8 cellular contexts compared by ENCODE assay signal in genomic region chr20:32820698-32821378, GRCh38. TPM values are rescaled to one million over a fixed set of nuclear protein-coding genes. Genes with fewer than 3 reads are reported as not detected.
DNase-seq lines count a peak whose midpoint lies in the region; ATAC-seq, FAIRE-seq and TF ChIP-seq lines count a peak whose summit lies in the region.

No MANE protein-coding gene starts in this region.

- H3K36me3 ChIP-seq in K562 (ENCODE audit: control insufficient read depth, insufficient read depth, low read length) = peaks cover 32% of the 10 kb centered on the region
- H3K36me3 ChIP-seq in lung (ENCODE audit: control insufficient read depth in 2 of 2, insufficient read depth in 2 of 2, low read length in 2 of 2) = no peaks in the 10 kb centered on the region
- H3K36me3 ChIP-seq in urinary bladder (ENCODE audit: insufficient read depth) = no peaks in the 10 kb centered on the region

- ATAC-seq in A549 (peak in 1 of 2 experiments; percentile 36; a peak in 1 of 6 replicates), K562 (peak; percentile 3; the same call in 2 of the 3 replicates), lung (ENCODE audit: insufficient read depth, low FRiP score) (no peak)

- POLR2A ChIA-PET in A549 (lab: Yijun Ruan, JAX) (interaction anchor here (0.6 to 1.7 kb wide), 2 partner anchors 9 to 147 kb away, joined by 3 to 17 read pairs; no protein-coding TSS in a partner anchor), K562 (lab: Yijun Ruan, JAX) (interaction anchor here (0.7 to 4.0 kb wide), 18 partner anchors 7 to 451 kb away, joined by 3 to 38 read pairs (median 5); partner anchors contain the start of gene EFCAB8)

- no peak for DNase-seq in A549 (ENCODE audit: low read depth in 1 of 2, low spot score in 1 of 2)
- DNase-seq in HL-60 (ENCODE audit: low read depth in 1 of 2, low spot score in 1 of 2) = no peak
- peak in 1 of 4 experiments; percentile 25 for DNase-seq in K562 (ENCODE audit: extremely low read depth in 1 of 4, low spot score in 3 of 4)
- DNase-seq in lung (ENCODE audit: low spot score) = no peak
- DNase-seq in NOMO-1 treated with dmso at 0.1 percent for 144 hours (lab: John Stamatoyannopoulos, UW; ENCODE audit: unreplicated experiment) = no peak
- DNase-seq in NCI-H69 (lab: John Stamatoyannopoulos, UW) = no peak
- no peak for DNase-seq in NCI-H2081 treated with DMSO at 0.1 percent for 48 hours (lab: John Stamatoyannopoulos, UW)

- H3K4me2 ChIP-seq in A549 (peak overlapping the region; percentile 87), K562 (ENCODE audit: insufficient read depth, low read length) (peak overlapping the region; percentile 96)

- TF ChIP-seq RAD21 in A549 (conservative IDR thresholded peaks at IDR 0.05 in 1 of 2, IDR thresholded peaks at IDR 0.05 in 1 of 2) (no peak), K562 (CRISPR knock-in tag; conservative IDR thresholded peaks at IDR 0.05 in 1 of 2, IDR thresholded peaks at IDR 0.05 in 1 of 2) (no peak)

- H3K79me2 ChIP-seq in K562 (ENCODE audit: control insufficient read depth, insufficient read depth, low read length) = peaks cover 58% of the 10 kb centered on the region

- peak overlapping the region; percentile 59 for H3K4me3 ChIP-seq in A549
- peak overlapping the region; percentile 91 for H3K4me3 ChIP-seq in HL-60 (replicated peaks; ENCODE audit: insufficient read depth, low read length)
- H3K4me3 ChIP-seq in K562 = peak overlapping the region; percentile 91
- peak overlapping the region; percentile 94 for H3K4me3 ChIP-seq in lung
- peak overlapping the region; percentile 90 for H3K4me3 ChIP-seq in urinary bladder (ENCODE audit: low read depth, low read length)

- H2AFZ ChIP-seq in K562 (ENCODE audit: low read depth, low read length) = no peak overlapping the region

- in situ Hi-C loops in K562 (cut with MboI) = no loop called here

- TF ChIP-seq EP300 in A549 (IDR thresholded peaks at IDR 0.05) = no peak
- no peak for TF ChIP-seq EP300 in K562 (IDR thresholded peaks at IDR 0.05; ENCODE audit: low read length)

- H3K9me1 ChIP-seq in K562 (ENCODE audit: control insufficient read depth, insufficient read depth, low read length) = peaks cover 4% of the 10 kb centered on the region

- TF ChIP-seq CTCF in A549 (IDR thresholded peaks at IDR 0.05) (no peak; the same call in 2 of the 3 replicates), HL-60 (IDR thresholded peaks at IDR 0.05; ENCODE audit: insufficient read depth, low read length) (no peak), K562 (IDR thresholded peaks at IDR 0.05 in 2 of 3, conservative IDR thresholded peaks at IDR 0.05 in 1 of 3; ENCODE audit: insufficient read depth in 2 of 3, low read depth in 1 of 3, low read length in 3 of 3) (no peak), lung (IDR thresholded peaks at IDR 0.05; ENCODE audit: control extremely low read depth, extremely low read depth) (no peak)

- FAIRE-seq in A549 (lab: Jason Lieb, UNC) (no peak), K562 (lab: Jason Lieb, UNC) (no peak)

- H3K9me3 ChIP-seq in A549 = no peaks in the 10 kb centered on the region
- no peaks in the 10 kb centered on the region for H3K9me3 ChIP-seq in K562 (replicated peaks; ENCODE audit: control insufficient read depth, insufficient read depth, low read depth, low read length)
- no peaks in the 10 kb centered on the region for H3K9me3 ChIP-seq in lung (ENCODE audit: control insufficient read depth in 2 of 2, insufficient read depth in 1 of 2, low read length in 1 of 2)

- TF ChIP-seq POLR2A in A549 (IDR thresholded peaks at IDR 0.05; ENCODE audit: low read length) = no peak
- TF ChIP-seq POLR2A in K562 (conservative IDR thresholded peaks at IDR 0.05) = no peak

- intact Hi-C loops in K562 (cut with micrococcal nuclease) = no loop called here

- H3K27me3 ChIP-seq in HL-60 (ENCODE audit: insufficient read depth, poor library complexity, severe bottlenecking) (no peaks in the 10 kb centered on the region), K562 (ENCODE audit: control insufficient read depth in 2 of 2, insufficient read depth in 2 of 2, low read length in 2 of 2) (no peaks in the 10 kb centered on the region), lung (ENCODE audit: control insufficient read depth, insufficient read depth) (no peaks in the 10 kb centered on the region)

- CTCF ChIA-PET in A549 (lab: Yijun Ruan, JAX) = interaction anchor here (0.6 to 1.4 kb wide), 3 partner anchors 15 to 235 kb away, joined by 3 to 5 read pairs (median 3); no protein-coding TSS in a partner anchor
- CTCF ChIA-PET in K562 (lab: Yijun Ruan, JAX; ENCODE audit: low intra/inter-chr PET ratio) = no interaction called here

- BruUV-seq in K562 (replicated peaks; lab: Mats Ljungman, UMichigan) = no TSS peak

- WGBS in A549 (ENCODE audit: missing lambda C conversion rate) = 81% methylated on average over 25 of the region's 25 CpGs
- 19% methylated on average over 25 of the region's 25 CpGs for WGBS in K562 (ENCODE audit: insufficient coverage, low coverage, missing lambda C conversion rate)
- 77 to 85% methylated on average over 25 of the region's 25 CpGs for WGBS in lung, 2 donors
- 75% methylated on average over 25 of the region's 25 CpGs for WGBS in urinary bladder

- H3K27ac ChIP-seq in A549 (peak overlapping the region; percentile 90 to 96), HL-60 (replicated peaks) (peak overlapping the region; percentile 86), K562 (ENCODE audit: extremely low read depth, low read depth, low read length) (peak overlapping the region; percentile 95), lung (ENCODE audit: low read depth in 1 of 2, low read length in 1 of 2) (peak overlapping the region; percentile 93 to 96), urinary bladder (ENCODE audit: low read depth) (peak overlapping the region; percentile 97)

- H3K9ac ChIP-seq in K562 (ENCODE audit: insufficient read depth in 1 of 2, low read depth in 2 of 2, low read length in 2 of 2) = peak overlapping the region; percentile 91 to 99

- peaks cover 35% of the 10 kb centered on the region for H3K4me1 ChIP-seq in A549
- H3K4me1 ChIP-seq in K562 (replicated peaks in 1 of 2; ENCODE audit: control insufficient read depth in 2 of 2, insufficient read depth in 2 of 2, low read length in 2 of 2) = peaks cover 26 to 29% of the 10 kb centered on the region in 2 experiments
- peaks cover 11 to 15% of the 10 kb centered on the region in 2 donors for H3K4me1 ChIP-seq in lung (ENCODE audit: control insufficient read depth in 2 of 2, insufficient read depth in 2 of 2, low read length in 2 of 2)
- H3K4me1 ChIP-seq in urinary bladder (ENCODE audit: insufficient read depth) = no peaks in the 10 kb centered on the region

- H4K20me1 ChIP-seq in K562 (replicated peaks; ENCODE audit: control insufficient read depth, insufficient read depth, low read length) = peaks cover 39% of the 10 kb centered on the region

RNA-seq across cellular contexts. Expression of gene MAPRE1, which starts 1.1 kb away (rescaled TPM):
- polyA plus RNA-seq in A549 (2011; rRNA removed) (126 and 149 TPM in 2 replicates), A549 (2017; fragmentation: RNase III; extraction: RNeasy Plus Mini Kit Qiagen cat#74134 plus additional on column Dnase treatment) (140 to 151 TPM (median 143 TPM) in 3 replicates), K562 (2011; rRNA removed) (90.6 and 132 TPM in 2 replicates), K562 (2014; fragmentation: Illumina TruSeq; extraction: Trizol) (141 and 159 TPM in 2 replicates), K562 (2014; fragmentation: Nextera tagmentation; extraction: Ambion mirVana) (100 to 1,000 TPM; 159 to 203 TPM), K562 (2014; rRNA removed) (137 and 141 TPM in 2 replicates), lung (10 to 100 TPM; 26.7 to 77.3 TPM), urinary bladder (84.7 TPM)
- polyA plus RNA-seq in A549 (2012; cell fraction: cytosol; rRNA removed) = 68.8 and 69.3 TPM in 2 replicates
- 29.0 and 53.1 TPM in 2 replicates for polyA plus RNA-seq in A549 (2012; cell fraction: nucleus; rRNA removed)
- polyA minus RNA-seq in A549 (2011; rRNA and poly(A)+ RNA removed) = 63.7 and 67.8 TPM in 2 replicates
- total RNA-seq in K562 (2011; cell fraction: chromatin; rRNA removed; ENCODE audit: low replicate concordance) = 21.7 and 45.2 TPM in 2 replicates
- 18.0 and 18.8 TPM in 2 replicates for total RNA-seq in K562 (2011; cell fraction: nucleolus; rRNA removed)
- 37.0 and 46.5 TPM in 2 replicates for total RNA-seq in K562 (2011; cell fraction: nucleoplasm; rRNA removed)
- total RNA-seq in K562 (2014; rRNA removed) (94.4 and 103 TPM in 2 replicates), K562 (2014; rRNA removed; fragmentation: Illumina TruSeq; extraction: Trizol) (112 and 120 TPM in 2 replicates), K562 (2015; rRNA removed; fragmentation: Illumina TruSeq; extraction: Trizol) (93.4 and 95.0 TPM in 2 replicates), K562 (2021) (136 and 145 TPM in 2 replicates), lung (10 to 100 TPM; 78.5 to 90.6 TPM), urinary bladder (86.5 TPM)
- 41.3 and 89.8 TPM in 2 replicates for polyA plus RNA-seq in K562 (2011; cell fraction: cytosol; rRNA removed)
- 17.6 and 28.5 TPM in 2 replicates for polyA plus RNA-seq in K562 (2011; cell fraction: nucleus; rRNA removed)
- polyA plus RNA-seq in K562 (2012) = 123 and 150 TPM in 2 replicates
- polyA minus RNA-seq in K562 (2011; rRNA and poly(A)+ RNA removed) = 123 and 131 TPM in 2 replicates
- 52.6 and 59.4 TPM in 2 replicates for polyA minus RNA-seq in K562 (2011; cell fraction: cytosol; rRNA and poly(A)+ RNA removed)
- 12.0 and 22.7 TPM in 2 replicates for polyA minus RNA-seq in K562 (2011; cell fraction: nucleus; rRNA and poly(A)+ RNA removed)

RNA-seq across cellular contexts. Expression of gene EFCAB8, which starts 37.9 kb away (rescaled TPM):
- not detected in 2 replicates for polyA plus RNA-seq in A549 (2011; rRNA removed)
- polyA plus RNA-seq in A549 (2012; cell fraction: cytosol; rRNA removed) = not detected in 2 replicates
- polyA plus RNA-seq in A549 (2012; cell fraction: nucleus; rRNA removed) = 0.01 and 0.02 TPM in 2 replicates
- polyA plus RNA-seq in A549 (2017; fragmentation: RNase III; extraction: RNeasy Plus Mini Kit Qiagen cat#74134 plus additional on column Dnase treatment) = not detected in 3 replicates
- polyA minus RNA-seq in A549 (2011; rRNA and poly(A)+ RNA removed) = not detected in 2 replicates
- 0.67 and 2.2 TPM in 2 replicates for total RNA-seq in K562 (2011; cell fraction: chromatin; rRNA removed; ENCODE audit: low replicate concordance)
- 0.13 and 1.5 TPM in 2 replicates for total RNA-seq in K562 (2011; cell fraction: nucleolus; rRNA removed)
- total RNA-seq in K562 (2011; cell fraction: nucleoplasm; rRNA removed) = 1.8 and 1.9 TPM in 2 replicates
- not detected in 2 replicates for total RNA-seq in K562 (2014; rRNA removed)
- 0.11 TPM in 1 of 2 replicates, not detected in the other for total RNA-seq in K562 (2014; rRNA removed; fragmentation: Illumina TruSeq; extraction: Trizol)
- 0.19 TPM in 1 of 2 replicates, not detected in the other for total RNA-seq in K562 (2015; rRNA removed; fragmentation: Illumina TruSeq; extraction: Trizol)
- total RNA-seq in K562 (2021) = not detected in 2 replicates
- 0.16 and 0.18 TPM in 2 replicates for polyA plus RNA-seq in K562 (2011; rRNA removed)
- polyA plus RNA-seq in K562 (2011; cell fraction: cytosol; rRNA removed) = 0.01 and 0.09 TPM in 2 replicates
- 0.74 and 0.76 TPM in 2 replicates for polyA plus RNA-seq in K562 (2011; cell fraction: nucleus; rRNA removed)
- 0.08 and 0.22 TPM in 2 replicates for polyA plus RNA-seq in K562 (2012)
- 0.03 TPM in 1 of 2 replicates, not detected in the other for polyA plus RNA-seq in K562 (2014; fragmentation: Illumina TruSeq; extraction: Trizol)
- polyA plus RNA-seq in K562 (2014; fragmentation: Nextera tagmentation; extraction: Ambion mirVana) = not detected
- 0.03 TPM in 1 of 2 replicates, not detected in the other for polyA plus RNA-seq in K562 (2014; rRNA removed)
- 0.98 TPM in 1 of 2 replicates, not detected in the other for polyA minus RNA-seq in K562 (2011; rRNA and poly(A)+ RNA removed)
- not detected in 2 replicates for polyA minus RNA-seq in K562 (2011; cell fraction: cytosol; rRNA and poly(A)+ RNA removed)
- polyA minus RNA-seq in K562 (2011; cell fraction: nucleus; rRNA and poly(A)+ RNA removed) = 0.22 TPM in 1 of 2 replicates, not detected in the other
- under 1 TPM; 0.57 to 0.83 TPM for total RNA-seq in lung
- under 1 TPM; 0.08 to 0.35 TPM for polyA plus RNA-seq in lung
- total RNA-seq in urinary bladder = 0.95 TPM
- polyA plus RNA-seq in urinary bladder = 0.11 TPM

RNA-seq across cellular contexts. Expression of gene DNMT3B, which starts 58.7 kb away (rescaled TPM):
- 5.2 and 6.2 TPM in 2 replicates for polyA plus RNA-seq in A549 (2011; rRNA removed)
- polyA plus RNA-seq in A549 (2012; cell fraction: cytosol; rRNA removed) = 9.4 and 12.2 TPM in 2 replicates
- polyA plus RNA-seq in A549 (2012; cell fraction: nucleus; rRNA removed) = 29.6 and 31.6 TPM in 2 replicates
- 9.5 to 11.3 TPM (median 10.1 TPM) in 3 replicates for polyA plus RNA-seq in A549 (2017; fragmentation: RNase III; extraction: RNeasy Plus Mini Kit Qiagen cat#74134 plus additional on column Dnase treatment)
- 5.5 and 6.0 TPM in 2 replicates for polyA minus RNA-seq in A549 (2011; rRNA and poly(A)+ RNA removed)
- 81.8 and 85.1 TPM in 2 replicates for total RNA-seq in K562 (2011; cell fraction: chromatin; rRNA removed; ENCODE audit: low replicate concordance)
- 51.8 and 54.4 TPM in 2 replicates for total RNA-seq in K562 (2011; cell fraction: nucleolus; rRNA removed)
- total RNA-seq in K562 (2011; cell fraction: nucleoplasm; rRNA removed) = 68.3 and 91.9 TPM in 2 replicates
- 49.1 and 53.9 TPM in 2 replicates for total RNA-seq in K562 (2014; rRNA removed)
- 37.2 and 37.5 TPM in 2 replicates for total RNA-seq in K562 (2014; rRNA removed; fragmentation: Illumina TruSeq; extraction: Trizol)
- total RNA-seq in K562 (2015; rRNA removed; fragmentation: Illumina TruSeq; extraction: Trizol) = 34.4 and 35.3 TPM in 2 replicates
- total RNA-seq in K562 (2021) = 69.5 and 74.8 TPM in 2 replicates
- polyA plus RNA-seq in K562 (2011; rRNA removed) = 41.7 and 60.2 TPM in 2 replicates
- 40.1 and 59.1 TPM in 2 replicates for polyA plus RNA-seq in K562 (2011; cell fraction: cytosol; rRNA removed)
- polyA plus RNA-seq in K562 (2011; cell fraction: nucleus; rRNA removed) = 103 and 127 TPM in 2 replicates
- 27.1 and 34.4 TPM in 2 replicates for polyA plus RNA-seq in K562 (2012)
- polyA plus RNA-seq in K562 (2014; fragmentation: Illumina TruSeq; extraction: Trizol) = 61.3 and 64.6 TPM in 2 replicates
- polyA plus RNA-seq in K562 (2014; fragmentation: Nextera tagmentation; extraction: Ambion mirVana) = 10 to 100 TPM in 1 of 2 experiments, 1 to 10 TPM in 1; 9.3 to 11.5 TPM
- polyA plus RNA-seq in K562 (2014; rRNA removed) = 55.5 and 57.3 TPM in 2 replicates
- 18.7 and 34.9 TPM in 2 replicates for polyA minus RNA-seq in K562 (2011; rRNA and poly(A)+ RNA removed)
- 35.8 and 43.3 TPM in 2 replicates for polyA minus RNA-seq in K562 (2011; cell fraction: cytosol; rRNA and poly(A)+ RNA removed)
- polyA minus RNA-seq in K562 (2011; cell fraction: nucleus; rRNA and poly(A)+ RNA removed) = 25.0 and 26.7 TPM in 2 replicates
- 1 to 10 TPM; 1.0 to 3.1 TPM for total RNA-seq in lung
- polyA plus RNA-seq in lung = under 1 TPM; 0.31 to 0.79 TPM
- 2.4 TPM for total RNA-seq in urinary bladder
- 1.0 TPM for polyA plus RNA-seq in urinary bladder
